8 cellular contexts compared by ENCODE assay signal in genomic region chr17:58517928-58518609, GRCh38. TPM values are rescaled to one million over a fixed set of nuclear protein-coding genes. Genes with fewer than 3 reads are reported as not detected.
DNase-seq lines count a peak whose midpoint lies in the region; ATAC-seq and TF ChIP-seq lines count a peak whose summit lies in the region.

No MANE protein-coding gene starts in this region.

- peak overlapping the region; percentile 95 to 97 for H3K9ac ChIP-seq in mucosa of rectum (ENCODE audit: low read depth in 1 of 2, low read length in 2 of 2)

- no TSS peak for BruUV-seq in PC-9 (replicated peaks; lab: Mats Ljungman, UMichigan)

- intact Hi-C loops in PC-9 (cut with micrococcal nuclease; ENCODE audit: unreplicated experiment) = loop anchor here (1.0 to 5.0 kb wide), 10 partner anchors 69 to 637 kb away; partner anchors contain the start of genes PRR11, SKA2, SUPT4H1 and TRIM37

- CTCF ChIA-PET in PC-9 (lab: Charles Lee) = no interaction called here

- POLR2A ChIA-PET in PC-9 (lab: Charles Lee; ENCODE audit: unreplicated experiment) = interaction anchor here (1.0 to 1.6 kb wide), 2 partner anchors 17 to 113 kb away, joined by 4 to 11 read pairs; no protein-coding TSS in a partner anchor

- ATAC-seq in GM21723 (IDR thresholded peaks at IDR 0.05; ENCODE audit: unreplicated experiment) = peak; percentile 81
- ATAC-seq in activated T-cell treated with anti-CD3 and anti-CD28 coated beads, Interleukin-2, amount 50 U/mL, for 4 hours = peak; percentile 82 to 83

- H3K36me3 ChIP-seq in PC-9 (ENCODE audit: low read depth) (no peaks in the 10 kb centered on the region), esophagus (ENCODE audit: control insufficient read depth in 2 of 2, insufficient read depth in 2 of 2, low read length in 1 of 2) (no peaks in the 10 kb centered on the region), mucosa of rectum (ENCODE audit: control insufficient read depth in 2 of 2, insufficient read depth in 2 of 2, low read length in 2 of 2) (peaks cover 0 to 2% of the 10 kb centered on the region in 2 donors)

- no peaks in the 10 kb centered on the region for H3K9me3 Mint-ChIP-seq in activated T-cell treated with anti-CD3 and anti-CD28 coated beads, Interleukin-2, amount 50 U/mL, for 4 hours

- peak; percentile 98 for DNase-seq in DMS53 treated with DMSO at 0.1 percent for 48 hours (lab: John Stamatoyannopoulos, UW; ENCODE audit: unreplicated experiment)
- DNase-seq in KBM-7 = peak; percentile 100
- DNase-seq in PC-9 = peak; percentile 99 to 100
- peak; percentile 98 for DNase-seq in activated T-cell treated with anti-CD3 and anti-CD28 coated beads, Interleukin-2, amount 50 U/mL, for 4 hours
- peak; percentile 96 to 99 for DNase-seq in stimulated activated CD8-positive, alpha-beta memory T cell treated with anti-CD3 and anti-CD28 coated beads, Interleukin-4, amount 100 ng/mL, for 4 hours (ENCODE audit: low read depth in 2 of 2, low spot score in 1 of 2)

- H3K27me3 Mint-ChIP-seq in activated T-cell treated with anti-CD3 and anti-CD28 coated beads, Interleukin-2, amount 50 U/mL, for 4 hours (ENCODE audit: low read depth) = no peaks in the 10 kb centered on the region

- WGBS in esophagus, 2 donors = 0% methylated on average over 39 of the region's 39 CpGs

- H3K4me3 ChIP-seq in PC-9 (peak overlapping the region; percentile 80), esophagus (ENCODE audit: low read depth in 1 of 2, low read length in 2 of 2) (peak overlapping the region; percentile 52 to 76), mucosa of rectum (ENCODE audit: low read length in 2 of 2) (peak overlapping the region; percentile 90 to 97)

- H3K79me2 ChIP-seq in PC-9 (ENCODE audit: low read depth) = 0 out of 2 replicates have a peak, but pooled peaks cover 3% of the 10 kb centered on the region

- H2AFZ ChIP-seq in PC-9 = peak overlapping the region; percentile 100

- H3K27me3 ChIP-seq in PC-9 (ENCODE audit: insufficient read depth, low read depth) (no peaks in the 10 kb centered on the region), esophagus (ENCODE audit: control insufficient read depth in 1 of 2, insufficient read depth in 2 of 2, low read length in 2 of 2) (no peaks in the 10 kb centered on the region), mucosa of rectum (ENCODE audit: control insufficient read depth in 2 of 2, insufficient read depth in 2 of 2, low read length in 2 of 2) (no peaks in the 10 kb centered on the region)

- H3K9me2 ChIP-seq in PC-9 (ENCODE audit: insufficient read depth) = no peaks in the 10 kb centered on the region

- H3K4me1 ChIP-seq in PC-9 (replicated peaks; ENCODE audit: insufficient read depth) (peaks cover 23% of the 10 kb centered on the region), esophagus (ENCODE audit: control insufficient read depth in 2 of 2, insufficient read depth in 2 of 2, low read length in 1 of 2) (peaks cover 2 to 10% of the 10 kb centered on the region in 2 donors), mucosa of rectum (ENCODE audit: control insufficient read depth in 2 of 2, insufficient read depth in 2 of 2, low read length in 2 of 2) (peaks cover 33 to 36% of the 10 kb centered on the region in 2 donors)

- peak overlapping the region; percentile 98 for H3K4me2 ChIP-seq in PC-9

- H3K27ac ChIP-seq in PC-9 (peak overlapping the region; percentile 84), esophagus (ENCODE audit: low read depth in 2 of 2, low read length in 1 of 2) (peak overlapping the region; percentile 99), mucosa of rectum (ENCODE audit: low read depth in 2 of 2, low read length in 2 of 2) (peak overlapping the region; percentile 96 to 98)

- peaks cover 37% of the 10 kb centered on the region for H3F3A ChIP-seq in PC-9 (ENCODE audit: insufficient read depth, low read depth)

- in situ Hi-C loops in KBM-7 (cut with MboI; ENCODE audit: low pct_unique_long_range_greater_than_20kb, low sequenced_read_pairs) = no loop called here

- H3K4me3 Mint-ChIP-seq in activated T-cell treated with anti-CD3 and anti-CD28 coated beads, Interleukin-2, amount 50 U/mL, for 4 hours = peak overlapping the region; percentile 96

- H3K36me3 Mint-ChIP-seq in activated T-cell treated with anti-CD3 and anti-CD28 coated beads, Interleukin-2, amount 50 U/mL, for 4 hours (ENCODE audit: insufficient read depth) = no peaks in the 10 kb centered on the region

- H4K20me1 ChIP-seq in PC-9 (ENCODE audit: insufficient read depth) = no peaks in the 10 kb centered on the region

- TF ChIP-seq CTCF in PC-9 (conservative IDR thresholded peaks at IDR 0.05) = no peak

- H3K4me1 Mint-ChIP-seq in activated T-cell treated with anti-CD3 and anti-CD28 coated beads, Interleukin-2, amount 50 U/mL, for 4 hours (ENCODE audit: low read depth) = peaks cover 37% of the 10 kb centered on the region

- H3K9me3 ChIP-seq in PC-9 (ENCODE audit: insufficient read depth, low read depth) (no peaks in the 10 kb centered on the region), esophagus (ENCODE audit: control insufficient read depth in 2 of 2, insufficient read depth in 1 of 2, low read depth in 1 of 2, low read length in 1 of 2) (no peaks in the 10 kb centered on the region), mucosa of rectum (ENCODE audit: control insufficient read depth in 2 of 2, low read length in 2 of 2) (no peaks in the 10 kb centered on the region)

RNA-seq across cellular contexts. Expression of gene MTMR4, which starts 3.6 kb away (rescaled TPM):
- 35.1 and 39.6 TPM in 2 replicates for total RNA-seq in PC-9 (2021)
- 10 to 100 TPM; 79.4 to 92.8 (median 81.8) TPM for total RNA-seq in activated T-cell treated with anti-CD3 and anti-CD28 coated beads, Interleukin-2, amount 50 U/mL, for 4 hours
- 10 to 100 TPM in 1 of 2 donors, 1 to 10 TPM in 1; 9.1 to 15.3 TPM for polyA plus RNA-seq in esophagus

RNA-seq across cellular contexts. Expression of gene HSF5, which starts 29.9 kb away (rescaled TPM):
- total RNA-seq in PC-9 (2021) = not detected in 2 replicates
- total RNA-seq in activated T-cell treated with anti-CD3 and anti-CD28 coated beads, Interleukin-2, amount 50 U/mL, for 4 hours = 1 to 10 TPM; 4.4 to 5.1 (median 5.0) TPM
- under 1 TPM; 0.01 to 0.02 TPM for polyA plus RNA-seq in esophagus

Comparison
In these comparisons a context has a peak if more than half of its experiments do, and no peak if none do; other contexts are left out.
1. Peak in every context shown above with its lines: DNase-seq, ATAC-seq, H3K4me3 ChIP-seq and H3K27ac ChIP-seq.